ENCODE assay signal across 18 cellular contexts in genomic region chr2:105261061-105261460, GRCh38. TPM values are rescaled to one million over a fixed set of nuclear protein-coding genes. Genes with fewer than 3 reads are reported as not detected.
DNase-seq lines count a peak whose midpoint lies in the region; ATAC-seq and TF ChIP-seq lines count a peak whose summit lies in the region.
"Had no signal": no experiment of that assay in that cellular context is flagged by ENCODE, and none has a peak within 500 bp of the region (broad histone marks: within the 10 kb centered on the region; RNA-seq: fewer than 3 reads in every experiment).

No MANE protein-coding gene starts in this region.

- no TSS peak for BruUV-seq in mammary epithelial cell (replicated peaks; lab: Mats Ljungman, UMichigan)

- CTCF ChIA-PET in mammary epithelial cell (lab: Charles Lee; ENCODE audit: low non-redundant PET), result interaction anchor here (0.8 kb wide), 1 partner anchor 9 kb away, joined by 3 read pairs; no protein-coding TSS in a partner anchor
- CTCF ChIA-PET in CD8-positive, alpha-beta memory T cell (lab: Charles Lee), result no interaction called here

- no peak for ATAC-seq in effector memory CD8-positive, alpha-beta T cell (replicated peaks)
- ATAC-seq: GM12878, Panc1 had no signal

- DNase-seq in AG08396 (ENCODE audit: low spot score) (peak; percentile 89), LHCN-M2 (ENCODE audit: low read depth) (peak; percentile 67), mammary epithelial cell (peak; percentile 58), mesothelial cell of epicardium (ENCODE audit: low spot score in 2 of 2, unreplicated experiment in 2 of 2) (no peak), SIG-M5 (lab: John Stamatoyannopoulos, UW) (no peak)
- no peak for DNase-seq in activated T-helper 1 cell treated with anti-CD3 and anti-CD28 coated beads, Interleukin-12 subunit alpha, Interleukin-12 subunit beta, Interleukin-2, Interleukin-4 antibody, amounts not matched to agents 30 ng/mL and 10 ng/mL and 1 ng/mL, durations not matched to agents 14 hours and 24 hours and 36 hours (ENCODE audit: low spot score)
- no peak for DNase-seq in CD8-positive, alpha-beta memory T cell
- no peak for DNase-seq in effector memory CD8-positive, alpha-beta T cell
- DNase-seq: activated CD4-positive, CD25-positive, alpha-beta regulatory T cell treated with anti-CD3 and anti-CD28 coated beads, Interleukin-2, amount 50 U/mL, for 72 hours; NCI-H2081 treated with DMSO at 0.1 percent for 48 hours; nephron progenitor cell; stimulated activated CD4-positive, alpha-beta T cell treated with anti-CD3 and anti-CD28 coated beads, Interleukin-4, amount 100 ng/mL, for 4 hours had no signal

- intact Hi-C loops in mammary epithelial cell (cut with micrococcal nuclease), result no loop called here
- intact Hi-C loops in activated T-helper 1 cell treated with anti-CD3 and anti-CD28 coated beads, Interleukin-12 subunit alpha, Interleukin-12 subunit beta, Interleukin-2, Interleukin-4 antibody, amounts not matched to agents 30 ng/mL and 10 ng/mL and 1 ng/mL, durations not matched to agents 14 hours and 24 hours and 36 hours (cut with micrococcal nuclease), result no loop called here

- H3K79me2 ChIP-seq in mammary epithelial cell (ENCODE audit: insufficient read depth, low read length), result no peaks in the 10 kb centered on the region

- no peaks in the 10 kb centered on the region for H3K27me3 ChIP-seq in mammary epithelial cell (ENCODE audit: insufficient read depth, low read length)
- no peaks in the 10 kb centered on the region for H3K27me3 ChIP-seq in CD8-positive, alpha-beta memory T cell (ENCODE audit: insufficient read depth, low read length, poor library complexity, severe bottlenecking)

- no peak overlapping the region for H3K4me3 Mint-ChIP-seq in mesothelial cell of epicardium
- no peak overlapping the region for H3K4me3 Mint-ChIP-seq in activated T-helper 1 cell treated with anti-CD3 and anti-CD28 coated beads, Interleukin-12 subunit alpha, Interleukin-12 subunit beta, Interleukin-2, Interleukin-4 antibody, amounts not matched to agents 30 ng/mL and 10 ng/mL and 1 ng/mL, durations not matched to agents 14 hours and 24 hours and 36 hours
- H3K4me3 Mint-ChIP-seq in CD8-positive, alpha-beta memory T cell, result no peak overlapping the region
- H3K4me3 Mint-ChIP-seq in effector memory CD8-positive, alpha-beta T cell, result no peak overlapping the region
- H3K4me3 Mint-ChIP-seq: CD14-positive monocyte; dendritic cell treated with granulocyte-macrophage colony-stimulating factor and Interleukin-4, amounts not matched to agents 40 ng/mL and 50 ng/mL, for 4 days; nephron progenitor cell had no signal

- dilution Hi-C loops in mammary epithelial cell (cut with HindIII; ENCODE audit: low sequenced_read_pairs), result no loop called here

- peaks cover 22% of the 10 kb centered on the region for H3K36me3 Mint-ChIP-seq in mesothelial cell of epicardium
- peaks cover 5% of the 10 kb centered on the region for H3K36me3 Mint-ChIP-seq in activated T-helper 1 cell treated with anti-CD3 and anti-CD28 coated beads, Interleukin-12 subunit alpha, Interleukin-12 subunit beta, Interleukin-2, Interleukin-4 antibody, amounts not matched to agents 30 ng/mL and 10 ng/mL and 1 ng/mL, durations not matched to agents 14 hours and 24 hours and 36 hours (ENCODE audit: low read depth)
- H3K36me3 Mint-ChIP-seq in CD8-positive, alpha-beta memory T cell, result peaks cover 0 to 28% (median 18%) of the 10 kb centered on the region in 3 donors
- H3K36me3 Mint-ChIP-seq in effector memory CD8-positive, alpha-beta T cell (ENCODE audit: insufficient read depth), result peaks cover 8% of the 10 kb centered on the region

- peaks cover 5% of the 10 kb centered on the region for H3K9me3 Mint-ChIP-seq in mesothelial cell of epicardium
- no peaks in the 10 kb centered on the region for H3K9me3 Mint-ChIP-seq in activated T-helper 1 cell treated with anti-CD3 and anti-CD28 coated beads, Interleukin-12 subunit alpha, Interleukin-12 subunit beta, Interleukin-2, Interleukin-4 antibody, amounts not matched to agents 30 ng/mL and 10 ng/mL and 1 ng/mL, durations not matched to agents 14 hours and 24 hours and 36 hours
- no peaks in the 10 kb centered on the region for H3K9me3 Mint-ChIP-seq in CD8-positive, alpha-beta memory T cell
- H3K9me3 Mint-ChIP-seq in effector memory CD8-positive, alpha-beta T cell, result no peaks in the 10 kb centered on the region
- H3K9me3 Mint-ChIP-seq: activated T-helper 2 cell treated with anti-CD3 and anti-CD28 coated beads, Interferon-gamma antibody, Interleukin-2, Interleukin-4, amounts not matched to agents 10 μg/mL and 5 μg/mL and 100 μg/mL, durations not matched to agents 14 hours and 24 hours and 36 hours; dendritic cell treated with granulocyte-macrophage colony-stimulating factor and Interleukin-4, amounts not matched to agents 40 ng/mL and 50 ng/mL, for 4 days; nephron progenitor cell had no signal

- H3K27ac Mint-ChIP-seq in mesothelial cell of epicardium, result peak overlapping the region; percentile 95
- no peak overlapping the region for H3K27ac Mint-ChIP-seq in activated T-helper 1 cell treated with anti-CD3 and anti-CD28 coated beads, Interleukin-12 subunit alpha, Interleukin-12 subunit beta, Interleukin-2, Interleukin-4 antibody, amounts not matched to agents 30 ng/mL and 10 ng/mL and 1 ng/mL, durations not matched to agents 14 hours and 24 hours and 36 hours
- peak overlapping the region in 1 of 8 donors; percentile 86 for H3K27ac Mint-ChIP-seq in CD8-positive, alpha-beta memory T cell
- no peak overlapping the region for H3K27ac Mint-ChIP-seq in effector memory CD8-positive, alpha-beta T cell
- H3K27ac Mint-ChIP-seq: activated T-helper 2 cell treated with anti-CD3 and anti-CD28 coated beads, Interferon-gamma antibody, Interleukin-2, Interleukin-4, amounts not matched to agents 10 μg/mL and 5 μg/mL and 100 μg/mL, durations not matched to agents 14 hours and 24 hours and 36 hours; dendritic cell treated with granulocyte-macrophage colony-stimulating factor and Interleukin-4, amounts not matched to agents 40 ng/mL and 50 ng/mL, for 4 days had no signal

- no peaks in the 10 kb centered on the region for H3K27me3 Mint-ChIP-seq in mesothelial cell of epicardium (ENCODE audit: low read depth)
- peaks cover 3% of the 10 kb centered on the region for H3K27me3 Mint-ChIP-seq in activated T-helper 1 cell treated with anti-CD3 and anti-CD28 coated beads, Interleukin-12 subunit alpha, Interleukin-12 subunit beta, Interleukin-2, Interleukin-4 antibody, amounts not matched to agents 30 ng/mL and 10 ng/mL and 1 ng/mL, durations not matched to agents 14 hours and 24 hours and 36 hours (ENCODE audit: insufficient read depth)
- H3K27me3 Mint-ChIP-seq in CD8-positive, alpha-beta memory T cell, result no peaks in the 10 kb centered on the region
- peaks cover 0 to 11% of the 10 kb centered on the region in 2 donors for H3K27me3 Mint-ChIP-seq in effector memory CD8-positive, alpha-beta T cell
- H3K27me3 Mint-ChIP-seq: dendritic cell treated with granulocyte-macrophage colony-stimulating factor and Interleukin-4, amounts not matched to agents 40 ng/mL and 50 ng/mL, for 4 days had no signal

- H3K4me2 ChIP-seq in mammary epithelial cell (ENCODE audit: insufficient read depth, low read depth, low read length), result no peak overlapping the region

- no peaks in the 10 kb centered on the region for H3K9me3 ChIP-seq in mammary epithelial cell (replicated peaks; ENCODE audit: insufficient read depth, low read length)
- H3K9me3 ChIP-seq in CD8-positive, alpha-beta memory T cell (ENCODE audit: low read length), result no peaks in the 10 kb centered on the region

- H3K27ac ChIP-seq in mammary epithelial cell (ENCODE audit: insufficient read depth, low read depth, low read length), result no peak overlapping the region
- no peak overlapping the region for H3K27ac ChIP-seq in CD8-positive, alpha-beta memory T cell (ENCODE audit: low read depth, low read length)

- H2AFZ ChIP-seq in mammary epithelial cell (ENCODE audit: low read depth, low read length), result no peak overlapping the region

- peaks cover 26% of the 10 kb centered on the region for H3K4me1 Mint-ChIP-seq in mesothelial cell of epicardium
- no peaks in the 10 kb centered on the region for H3K4me1 Mint-ChIP-seq in activated T-helper 1 cell treated with anti-CD3 and anti-CD28 coated beads, Interleukin-12 subunit alpha, Interleukin-12 subunit beta, Interleukin-2, Interleukin-4 antibody, amounts not matched to agents 30 ng/mL and 10 ng/mL and 1 ng/mL, durations not matched to agents 14 hours and 24 hours and 36 hours (ENCODE audit: low read depth)
- no peaks in the 10 kb centered on the region for H3K4me1 Mint-ChIP-seq in CD8-positive, alpha-beta memory T cell
- peaks cover 0 to 3% of the 10 kb centered on the region in 2 donors for H3K4me1 Mint-ChIP-seq in effector memory CD8-positive, alpha-beta T cell (ENCODE audit: low read depth in 2 of 2)

- H3K4me1 ChIP-seq in mammary epithelial cell (ENCODE audit: insufficient read depth, low read length), result peaks cover 7% of the 10 kb centered on the region
- H3K4me1 ChIP-seq in CD8-positive, alpha-beta memory T cell (ENCODE audit: insufficient read depth, low read length), result no peaks in the 10 kb centered on the region

- no peak overlapping the region for H3K9ac ChIP-seq in mammary epithelial cell (ENCODE audit: insufficient read depth, low read length)

- TF ChIP-seq CTCF in mammary epithelial cell (conservative IDR thresholded peaks at IDR 0.05 in 1 of 2, IDR thresholded peaks at IDR 0.05 in 1 of 2; ENCODE audit: extremely low read depth in 1 of 2, insufficient read depth in 1 of 2, low read depth in 1 of 2, low read length in 2 of 2) (no peak), mesothelial cell of epicardium (IDR thresholded peaks at IDR 0.05; ENCODE audit: unreplicated experiment) (no peak)

- WGBS in mammary epithelial cell (ENCODE audit: low coverage, missing lambda C conversion rate), result 54% methylated on average over 5 of the region's 5 CpGs

- no peak overlapping the region for H3K4me3 ChIP-seq in mammary epithelial cell (replicated peaks in 1 of 3; ENCODE audit: insufficient read depth in 1 of 3, low read depth in 2 of 3, low read length in 3 of 3)
- no peak overlapping the region for H3K4me3 ChIP-seq in CD8-positive, alpha-beta memory T cell (ENCODE audit: low read length)
- H3K4me3 ChIP-seq: GM12878 had no signal

- H4K20me1 ChIP-seq in mammary epithelial cell (ENCODE audit: insufficient read depth, low read length), result no peaks in the 10 kb centered on the region

- POLR2A ChIA-PET in CD8-positive, alpha-beta memory T cell (lab: Charles Lee), result no interaction called here

- in situ Hi-C loops in mammary epithelial cell (cut with MboI; ENCODE audit: low sequenced_read_pairs in 2 of 2), result no loop called here

- no peaks in the 10 kb centered on the region for H3K36me3 ChIP-seq in mammary epithelial cell (ENCODE audit: insufficient read depth, low read length)
- H3K36me3 ChIP-seq in CD8-positive, alpha-beta memory T cell (ENCODE audit: insufficient read depth, low read length), result peaks cover 5% of the 10 kb centered on the region

RNA-seq across cellular contexts. Expression of gene GPR45, which starts 19.5 kb away (rescaled TPM):
- not detected in 2 replicates for total RNA-seq in LHCN-M2 (2014; rRNA removed)
- not detected for polyA plus RNA-seq in LHCN-M2 (2012)
- total RNA-seq in mammary epithelial cell, result not detected
- not detected for polyA plus RNA-seq in mammary epithelial cell
- polyA minus RNA-seq in mammary epithelial cell, result not detected
- total RNA-seq in mesothelial cell of epicardium, result not detected in 3 replicates
- total RNA-seq in activated T-helper 1 cell treated with anti-CD3 and anti-CD28 coated beads, Interleukin-12 subunit alpha, Interleukin-12 subunit beta, Interleukin-2, Interleukin-4 antibody, amounts not matched to agents 30 ng/mL and 10 ng/mL and 1 ng/mL, durations not matched to agents 14 hours and 24 hours and 36 hours, result not detected in 2 replicates
- total RNA-seq in CD8-positive, alpha-beta memory T cell, result not detected
- not detected for polyA plus RNA-seq in CD8-positive, alpha-beta memory T cell
- total RNA-seq: activated T-helper 2 cell treated with anti-CD3 and anti-CD28 coated beads, Interferon-gamma antibody, Interleukin-2, Interleukin-4, amounts not matched to agents 10 μg/mL and 5 μg/mL and 100 μg/mL, durations not matched to agents 14 hours and 24 hours and 36 hours; GM12878; HT-29 had no signal
- polyA plus RNA-seq: CD14-positive monocyte, GM12878 had no signal

Comparison
In these comparisons a context has a peak if more than half of its experiments do, and no peak if none do; other contexts are left out.
1. DNase-seq: peak in AG08396 (single experiment), LHCN-M2 (single experiment) and mammary epithelial cell (single experiment); none in mesothelial cell of epicardium (0 of 2), activated T-helper 1 cell treated with anti-CD3 and anti-CD28 coated beads, Interleukin-12 subunit alpha, Interleukin-12 subunit beta, Interleukin-2, Interleukin-4 antibody, amounts not matched to agents 30 ng/mL and 10 ng/mL and 1 ng/mL, durations not matched to agents 14 hours and 24 hours and 36 hours (single experiment), SIG-M5 (single experiment), CD8-positive, alpha-beta memory T cell (0 of 5) and effector memory CD8-positive, alpha-beta T cell (0 of 3).